Comparison of ENCODE assay signal across 18 cellular contexts in genomic region chr1:193680247-193680923, GRCh38.
DNase-seq lines count a peak whose midpoint lies in the region; ATAC-seq, FAIRE-seq and TF ChIP-seq lines count a peak whose summit lies in the region.
"Had no signal": no experiment of that assay in that cellular context is flagged by ENCODE, and none has a peak within 500 bp of the region (broad histone marks: within the 10 kb centered on the region; RNA-seq: fewer than 3 reads in every experiment).

No MANE protein-coding gene starts in this region.

- H3K4ac ChIP-seq in IMR-90 (ENCODE audit: low read depth, low read length), result no peak overlapping the region
- no peak overlapping the region for H3K4ac ChIP-seq in mesenchymal stem cell (ENCODE audit: low read depth in 1 of 2, low read length in 2 of 2)

- H3K56ac ChIP-seq in IMR-90 (ENCODE audit: extremely low read depth, insufficient read depth, low read length), result no peak overlapping the region

- no peaks in the 10 kb centered on the region for H3K27me3 Mint-ChIP-seq in WTC11 (ENCODE audit: low read depth)
- no peaks in the 10 kb centered on the region for H3K27me3 Mint-ChIP-seq in effector memory CD8-positive, alpha-beta T cell

- peaks cover 17% of the 10 kb centered on the region for H3K4me1 Mint-ChIP-seq in WTC11
- no peaks in the 10 kb centered on the region for H3K4me1 Mint-ChIP-seq in effector memory CD8-positive, alpha-beta T cell (ENCODE audit: low read depth in 2 of 2)

- H2BK15ac ChIP-seq in IMR-90 (ENCODE audit: low read depth, low read length) (0 out of 3 replicates have a peak overlapping the region, but pooled peaks have one; percentile 40), mesenchymal stem cell (ENCODE audit: low read depth, poor library complexity, severe bottlenecking) (no peak overlapping the region)

- no peak overlapping the region for H3K9ac ChIP-seq in IMR-90 (ENCODE audit: low read depth, low read length)
- H3K9ac ChIP-seq in mesenchymal stem cell (ENCODE audit: low read length), result no peak overlapping the region

- no peak overlapping the region for H3K4me3 Mint-ChIP-seq in WTC11
- no peak overlapping the region for H3K4me3 Mint-ChIP-seq in effector memory CD8-positive, alpha-beta T cell

- no peaks in the 10 kb centered on the region for H3K27me3 ChIP-seq in IMR-90 (ENCODE audit: control insufficient read depth, insufficient read depth, low read length)
- H3K27me3 ChIP-seq in mesenchymal stem cell (ENCODE audit: control insufficient read depth in 1 of 2, insufficient read depth in 1 of 2, low read length in 2 of 2), result no peaks in the 10 kb centered on the region
- H3K27me3 ChIP-seq in spleen (replicated peaks in 1 of 7), result no peaks in the 10 kb centered on the region
- H3K27me3 ChIP-seq: SJCRH30 had no signal

- H4K91ac ChIP-seq in IMR-90 (ENCODE audit: insufficient read depth, low read depth, low read length), result no peak overlapping the region
- H4K91ac ChIP-seq in mesenchymal stem cell (ENCODE audit: low read length), result no peak overlapping the region

- H3K9me3 Mint-ChIP-seq in WTC11, result no peaks in the 10 kb centered on the region
- H3K9me3 Mint-ChIP-seq in effector memory CD8-positive, alpha-beta T cell, result no peaks in the 10 kb centered on the region

- H3K79me1 ChIP-seq in IMR-90 (ENCODE audit: low read depth in 1 of 2, low read length in 2 of 2) (no peaks in the 10 kb centered on the region), mesenchymal stem cell (replicated peaks; ENCODE audit: low read length, poor library complexity, severe bottlenecking) (no peaks in the 10 kb centered on the region)

- intact Hi-C loops in IMR-90 (cut with micrococcal nuclease), result no loop called here
- intact Hi-C loops in spleen (cut with DNase I; ENCODE audit: low total_unique reads), result no loop called here

- H2BK120ac ChIP-seq in IMR-90 (ENCODE audit: low read depth, low read length) (no peak overlapping the region), mesenchymal stem cell (ENCODE audit: low read depth, low read length) (no peak overlapping the region)

- H3K4me3 ChIP-seq in IMR-90 (ENCODE audit: insufficient read depth, low read depth, low read length) (no peak overlapping the region), mesenchymal stem cell (ENCODE audit: insufficient read depth in 1 of 2, low read depth in 1 of 2, low read length in 2 of 2) (no peak overlapping the region), spleen (no peak overlapping the region)
- H3K4me3 ChIP-seq: A549, SJCRH30 had no signal

- POLR2A ChIA-PET in IMR-90 (lab: Charles Lee; ENCODE audit: unreplicated experiment) (no interaction called here), WTC11 (lab: Charles Lee) (no interaction called here)

- no peak overlapping the region for H2AK9ac ChIP-seq in IMR-90 (replicated peaks; ENCODE audit: low read depth, low read length, poor library complexity)

- no peak overlapping the region for H3K14ac ChIP-seq in IMR-90 (replicated peaks; ENCODE audit: low read depth, low read length)
- H3K14ac ChIP-seq in mesenchymal stem cell (ENCODE audit: low read length in 2 of 2), result no peak overlapping the region

- H3K18ac ChIP-seq in IMR-90 (ENCODE audit: low read depth, low read length) (no peak overlapping the region; the same call in 1 of the 2 replicates), mesenchymal stem cell (ENCODE audit: low read depth in 1 of 2, low read length in 2 of 2) (no peak overlapping the region)

- no peak overlapping the region for H4K5ac ChIP-seq in IMR-90 (ENCODE audit: low read depth, low read length)

- no peak for TF ChIP-seq POLR2A in IMR-90 (IDR thresholded peaks at IDR 0.05; ENCODE audit: low read depth, low read length)
- no peak for TF ChIP-seq POLR2A in spleen (IDR thresholded peaks at IDR 0.05)

- dilution Hi-C loops in IMR-90 (cut with HindIII; ENCODE audit: low sequenced_read_pairs, unreplicated experiment), result no loop called here

- no peaks in the 10 kb centered on the region for H3K36me3 Mint-ChIP-seq in WTC11
- no peaks in the 10 kb centered on the region for H3K36me3 Mint-ChIP-seq in effector memory CD8-positive, alpha-beta T cell (ENCODE audit: insufficient read depth)

- H3K36me3 ChIP-seq in IMR-90 (ENCODE audit: control insufficient read depth, insufficient read depth, low read length) (no peaks in the 10 kb centered on the region), mesenchymal stem cell (ENCODE audit: control insufficient read depth in 1 of 2, insufficient read depth in 2 of 2, low read depth in 1 of 2, low read length in 2 of 2) (no peaks in the 10 kb centered on the region), spleen (no peaks in the 10 kb centered on the region)
- H3K36me3 ChIP-seq: SJCRH30 had no signal

- no CpG with 5 or more reads among the region's 1 CpG for WGBS in IMR-90 (ENCODE audit: extremely low coverage in 2 of 2, insufficient read length in 1 of 2), 2 experiments
- no CpG with 5 or more reads among the region's 1 CpG for WGBS in mesenchymal stem cell
- WGBS in spleen, 5 donors, result 40 to 69% (median 65%) methylated on average over 1 of the region's 1 CpG

- no peak overlapping the region for H2AFZ ChIP-seq in IMR-90 (replicated peaks; ENCODE audit: low read length, poor library complexity)
- H2AFZ ChIP-seq in mesenchymal stem cell (ENCODE audit: low read depth, low read length), result no peak overlapping the region

- DNase-seq in D721Med (ENCODE audit: insufficient read length, low spot score) (no peak), IMR-90 (no peak), WTC11 (ENCODE audit: low spot score) (no peak), mesenchymal stem cell (peak; percentile 32), spleen (no peak)
- DNase-seq in activated T-cell treated with anti-CD3 and anti-CD28 coated beads, Interleukin-2, amount 50 U/mL, for 1 hour, result no peak
- DNase-seq in effector memory CD8-positive, alpha-beta T cell, result no peak
- DNase-seq: DMS153; H7; NCI-H187; NCI-H526 treated with DMSO at 0.1 percent for 48 hours; NK-92 treated with Interleukin-12 subunit alpha and Interleukin-12 subunit beta, amount 100 ng/mL, for 24 hours; RPMI8226; SJCRH30 had no signal

- no peak overlapping the region for H3K4me2 ChIP-seq in IMR-90 (ENCODE audit: low read depth, low read length)
- H3K4me2 ChIP-seq in mesenchymal stem cell (ENCODE audit: low read length, poor library complexity, severe bottlenecking), result no peak overlapping the region
- H3K4me2 ChIP-seq: A549 had no signal

- H2BK20ac ChIP-seq in IMR-90 (ENCODE audit: low read depth, low read length), result 0 out of 2 replicates have a peak overlapping the region, but pooled peaks have one; percentile 0

- H2AK5ac ChIP-seq in IMR-90 (ENCODE audit: low read depth, low read length), result no peak overlapping the region
- H2AK5ac ChIP-seq in mesenchymal stem cell (ENCODE audit: low read length, severe bottlenecking), result no peak overlapping the region

- H2BK5ac ChIP-seq in IMR-90 (ENCODE audit: low read depth, low read length, poor library complexity, severe bottlenecking) (no peak overlapping the region), mesenchymal stem cell (ENCODE audit: low read depth, low read length, poor library complexity, severe bottlenecking) (no peak overlapping the region)

- TF ChIP-seq RAD21 in IMR-90 (IDR thresholded peaks at IDR 0.05; ENCODE audit: low read length), result no peak

- H3K4me1 ChIP-seq in IMR-90 (ENCODE audit: control insufficient read depth, insufficient read depth, low read length) (peaks cover 5% of the 10 kb centered on the region; the same call in 1 of the 2 replicates), mesenchymal stem cell (ENCODE audit: control insufficient read depth, insufficient read depth, low read depth, low read length) (no peaks in the 10 kb centered on the region), spleen (no peaks in the 10 kb centered on the region)
- H3K4me1 ChIP-seq: SJCRH30 had no signal

- no peaks in the 10 kb centered on the region for H4K20me1 ChIP-seq in IMR-90 (ENCODE audit: insufficient read depth, low read length)

- no peaks in the 10 kb centered on the region for H3K9me3 ChIP-seq in IMR-90 (ENCODE audit: control insufficient read depth, insufficient read depth, low read length)
- no peaks in the 10 kb centered on the region for H3K9me3 ChIP-seq in mesenchymal stem cell (ENCODE audit: control insufficient read depth, low read length)
- no peaks in the 10 kb centered on the region for H3K9me3 ChIP-seq in spleen
- H3K9me3 ChIP-seq: A549, SJCRH30 had no signal

- H2BK12ac ChIP-seq in mesenchymal stem cell (ENCODE audit: low read length in 2 of 2), result no peak overlapping the region

- ATAC-seq in IMR-90 (ENCODE audit: low read depth), result no peak
- peak; percentile 73 for ATAC-seq in WTC11
- ATAC-seq in effector memory CD8-positive, alpha-beta T cell (replicated peaks), result no peak
- no peak for ATAC-seq in GM19467 (IDR thresholded peaks at IDR 0.05; ENCODE audit: unreplicated experiment)
- ATAC-seq: A549 had no signal

- H3K27ac Mint-ChIP-seq in WTC11, result no peak overlapping the region
- H3K27ac Mint-ChIP-seq in effector memory CD8-positive, alpha-beta T cell, result no peak overlapping the region

- in situ Hi-C loops in IMR-90 (cut with MboI; ENCODE audit: low sequenced_read_pairs), result no loop called here

- CTCF ChIA-PET in IMR-90 (lab: Yijun Ruan, JAX), result interaction anchor here (0.7 kb wide), 1 partner anchor 1113 kb away, joined by 3 read pairs; no protein-coding TSS in a partner anchor
- CTCF ChIA-PET in WTC11 (lab: Charles Lee), result no interaction called here

- H4K8ac ChIP-seq in IMR-90 (ENCODE audit: low read depth in 2 of 2, low read length in 2 of 2), result no peak overlapping the region
- no peak overlapping the region for H4K8ac ChIP-seq in mesenchymal stem cell (ENCODE audit: low read length)

- FAIRE-seq in D721Med (lab: Jason Lieb, UNC), result peak; percentile 96
- FAIRE-seq: A549, GM19239 had no signal

- H3K27ac ChIP-seq in IMR-90 (ENCODE audit: insufficient read depth, low read length), result no peak overlapping the region
- H3K27ac ChIP-seq in mesenchymal stem cell (ENCODE audit: low read length, poor library complexity, severe bottlenecking), result no peak overlapping the region
- H3K27ac ChIP-seq in spleen, result no peak overlapping the region
- H3K27ac ChIP-seq: A549, C4-2B, SJCRH30 had no signal

- H3K23ac ChIP-seq in IMR-90 (ENCODE audit: low read depth, low read length), result no peak overlapping the region; the same call in 1 of the 2 replicates
- H3K23ac ChIP-seq in mesenchymal stem cell (ENCODE audit: low read length in 2 of 2), result no peak overlapping the region

- 0 out of 2 replicates have a peak, but pooled peaks cover 5% of the 10 kb centered on the region for H3K9me1 ChIP-seq in IMR-90 (ENCODE audit: insufficient read depth, low read length)

- BruUV-seq in IMR-90 (replicated peaks; lab: Mats Ljungman, UMichigan), result no TSS peak

- TF ChIP-seq CTCF in D721Med (IDR thresholded peaks at IDR 0.05; ENCODE audit: insufficient read depth, missing control alignments), result no peak
- no peak for TF ChIP-seq CTCF in IMR-90 (conservative IDR thresholded peaks at IDR 0.05; ENCODE audit: low read depth, low read length)
- no peak for TF ChIP-seq CTCF in WTC11 (IDR thresholded peaks at IDR 0.05)
- no peak for TF ChIP-seq CTCF in spleen (IDR thresholded peaks at IDR 0.05 in 8 of 11, conservative IDR thresholded peaks at IDR 0.05 in 3 of 11)

TF ChIP-seq in IMR-90, 13 proteins besides CTCF, POLR2A, EP300 and RAD21 (continues in another document):
- TF ChIP-seq MAFK (IDR thresholded peaks at IDR 0.05; ENCODE audit: low read depth, low read length), result no peak

TF ChIP-seq in WTC11, 78 proteins besides CTCF, POLR2A, EP300 and RAD21:
- no peak for TF ChIP-seq CREM (CRISPR knock-in tag; IDR thresholded peaks at IDR 0.05)
